In genomic region chr4:1408418-1408817, GRCh38 we compare ENCODE assay signal across 1 cellular context.
TF ChIP-seq lines count a peak whose summit lies in the region.

No MANE protein-coding gene starts in this region.

TF ChIP-seq in H1, 55 proteins besides CTCF, POLR2A, EP300 and RAD21:
- TF ChIP-seq TEAD4 (IDR thresholded peaks at IDR 0.05; ENCODE audit: low read depth, low read length) = no peak
